Comparison of ENCODE assay signal across 20 cellular contexts in the genomic region with DNA sequence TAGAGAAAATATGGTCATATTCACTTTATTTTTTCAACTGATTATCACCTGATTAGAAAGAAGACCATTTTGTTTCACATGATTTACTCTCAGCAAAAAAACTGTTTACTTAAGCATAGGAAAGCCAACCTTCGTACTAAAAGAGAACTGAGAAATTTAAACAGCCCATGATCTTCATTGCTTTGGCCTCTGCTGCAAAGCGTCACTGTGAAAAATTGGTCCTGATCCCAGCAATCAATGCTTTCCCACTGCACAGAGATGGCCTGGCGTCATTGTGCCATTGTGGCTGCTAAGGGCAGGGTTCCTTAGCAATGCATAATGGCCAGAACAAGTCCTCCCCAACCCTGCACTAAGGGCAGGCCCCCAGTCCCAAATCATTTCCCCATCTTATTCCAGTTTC. TPM values are rescaled to one million over a fixed set of nuclear protein-coding genes. Genes with fewer than 3 reads are reported as not detected.
DNase-seq lines count a peak whose midpoint lies in the region; ATAC-seq, FAIRE-seq and TF ChIP-seq lines count a peak whose summit lies in the region.
"Had no signal": no experiment of that assay in that cellular context is flagged by ENCODE, and none has a peak within 500 bp of the region (broad histone marks: within the 10 kb centered on the region; RNA-seq: fewer than 3 reads in every experiment).

No MANE protein-coding gene starts in this region.

- peak overlapping the region; percentile 10 for H3K27ac Mint-ChIP-seq in activated T-cell treated with anti-CD3 and anti-CD28 coated beads, Interleukin-2, amount 50 U/mL, for 24 hours
- peak overlapping the region; percentile 54 for H3K27ac Mint-ChIP-seq in T-helper 17 cell
- H3K27ac Mint-ChIP-seq in nephron progenitor cell: peak overlapping the region; percentile 70
- H3K27ac Mint-ChIP-seq: B cell had no signal

- ATAC-seq in T-helper 17 cell (no peak), GM19455 (IDR thresholded peaks at IDR 0.05; ENCODE audit: unreplicated experiment) (no peak)
- ATAC-seq: GM12878, HCT116 had no signal

- no peaks in the 10 kb centered on the region for H4K20me1 ChIP-seq in hepatocyte (ENCODE audit: insufficient read depth, poor library complexity, severe bottlenecking)

- no peak overlapping the region for H3K4me3 ChIP-seq in hepatocyte
- H3K4me3 ChIP-seq: GM12878 had no signal

- H3K9me3 ChIP-seq in T-helper 17 cell (ENCODE audit: control insufficient read depth, low read length, poor library complexity, severe bottlenecking) (no peaks in the 10 kb centered on the region), hepatocyte (ENCODE audit: low read depth) (no peaks in the 10 kb centered on the region)

- no peaks in the 10 kb centered on the region for H3K79me2 ChIP-seq in hepatocyte

- no peaks in the 10 kb centered on the region for H3K27me3 Mint-ChIP-seq in activated T-cell treated with anti-CD3 and anti-CD28 coated beads, Interleukin-2, amount 50 U/mL, for 24 hours
- H3K27me3 Mint-ChIP-seq in T-helper 17 cell (no peaks in the 10 kb centered on the region), nephron progenitor cell (ENCODE audit: low read depth, poor library complexity) (peaks cover 3% of the 10 kb centered on the region)
- H3K27me3 Mint-ChIP-seq: B cell had no signal

- no peak overlapping the region for H3K4me3 Mint-ChIP-seq in activated T-cell treated with anti-CD3 and anti-CD28 coated beads, Interleukin-2, amount 50 U/mL, for 24 hours
- H3K4me3 Mint-ChIP-seq in T-helper 17 cell (no peak overlapping the region), nephron progenitor cell (no peak overlapping the region)
- H3K4me3 Mint-ChIP-seq: B cell had no signal

- no peak for TF ChIP-seq CTCF in hepatocyte (IDR thresholded peaks at IDR 0.05; ENCODE audit: poor library complexity)
- no peak for TF ChIP-seq CTCF in nephron progenitor cell (IDR thresholded peaks at IDR 0.05)
- no peak for TF ChIP-seq CTCF in D721Med (IDR thresholded peaks at IDR 0.05; ENCODE audit: insufficient read depth, missing control alignments)

- H3K4me2 ChIP-seq in hepatocyte: peak overlapping the region; percentile 20

- H3K4me1 ChIP-seq in hepatocyte (ENCODE audit: insufficient read depth): no peaks in the 10 kb centered on the region

- H3K27me3 ChIP-seq in hepatocyte: no peaks in the 10 kb centered on the region

- WGBS in hepatocyte (ENCODE audit: low lambda C conversion rate, missing lambda C conversion rate): 72% methylated on average over 3 of the region's 3 CpGs

- H3K9me3 Mint-ChIP-seq in activated T-cell treated with anti-CD3 and anti-CD28 coated beads, Interleukin-2, amount 50 U/mL, for 24 hours: peaks cover 4% of the 10 kb centered on the region
- H3K9me3 Mint-ChIP-seq in nephron progenitor cell: peaks cover 7% of the 10 kb centered on the region

- DNase-seq in activated T-cell treated with anti-CD3 and anti-CD28 coated beads, Interleukin-2, amount 50 U/mL, for 24 hours: no peak
- no peak for DNase-seq in activated T-cell treated with anti-CD3 and anti-CD28 coated beads, Interleukin-2, amount 50 U/mL, for 1 hour
- DNase-seq in T-helper 17 cell (no peak), hepatocyte (ENCODE audit: low spot score) (no peak), nephron progenitor cell (no peak), DMS 273 treated with DMSO at 0.1 percent for 48 hours (lab: John Stamatoyannopoulos, UW) (no peak), D721Med (ENCODE audit: insufficient read length, low spot score) (no peak)
- DNase-seq: 8988T, EL, GOT3, MV-4-11, NCI-H1694 treated with DMSO at 0.1 percent for 48 hours, NCI-H2107, NCI-H524 treated with DMSO at 0.1 percent for 48 hours had no signal

- no peak overlapping the region for H2AFZ ChIP-seq in hepatocyte

- H3K9me2 ChIP-seq in hepatocyte (replicated peaks; ENCODE audit: insufficient read depth): no peaks in the 10 kb centered on the region

- peaks cover 88% of the 10 kb centered on the region for H3K4me1 Mint-ChIP-seq in activated T-cell treated with anti-CD3 and anti-CD28 coated beads, Interleukin-2, amount 50 U/mL, for 24 hours (ENCODE audit: low read depth)
- H3K4me1 Mint-ChIP-seq in T-helper 17 cell (peaks cover 51% of the 10 kb centered on the region), nephron progenitor cell (peaks cover 27% of the 10 kb centered on the region)
- H3K4me1 Mint-ChIP-seq: B cell had no signal

- FAIRE-seq in D721Med (lab: Jason Lieb, UNC): no peak
- FAIRE-seq: GM12878, GM19239 had no signal

- H3K27ac ChIP-seq in hepatocyte: no peak overlapping the region

- no peaks in the 10 kb centered on the region for H3K36me3 ChIP-seq in hepatocyte (replicated peaks; ENCODE audit: insufficient read depth, low read depth)

- H3K36me3 Mint-ChIP-seq in activated T-cell treated with anti-CD3 and anti-CD28 coated beads, Interleukin-2, amount 50 U/mL, for 24 hours (ENCODE audit: low read depth): peaks cover under 1% of the 10 kb centered on the region
- H3K36me3 Mint-ChIP-seq in T-helper 17 cell (ENCODE audit: low read depth) (peaks cover 3% of the 10 kb centered on the region), nephron progenitor cell (ENCODE audit: low read depth) (no peaks in the 10 kb centered on the region)

RNA-seq across cellular contexts. Expression of gene THEMIS, which starts 19.9 kb away (rescaled TPM):
- total RNA-seq in T-helper 17 cell: 10 to 100 TPM; 53.9 to 64.7 TPM
- not detected in 2 replicates for total RNA-seq in hepatocyte
- not detected in 2 replicates for polyA plus RNA-seq in hepatocyte
- polyA plus RNA-seq: AG04450 had no signal

Comparison
In these comparisons a context has a peak if more than half of its experiments do, and no peak if none do; other contexts are left out.
1. H3K27ac Mint-ChIP-seq: peak in every context shown above with its lines; median percentile 70 in nephron progenitor cell; 54 in T-helper 17 cell; 10 in activated T-cell treated with anti-CD3 and anti-CD28 coated beads, Interleukin-2, amount 50 U/mL, for 24 hours.
2. RNA of gene THEMIS, which starts 19.9 kb away (total RNA-seq): 53.9 to 64.7 TPM in T-helper 17 cell; not detected in hepatocyte; every median in the first group is over 10 times any median in the second.